In genomic region chr21:42923553-42924432, GRCh38 we compare ENCODE assay signal across 1 cellular context.
TF ChIP-seq lines count a peak whose summit lies in the region.

No MANE protein-coding gene starts in this region.

TF ChIP-seq in K562, 482 proteins besides CTCF, POLR2A, EP300 and RAD21 (continued from another document):
- TF ChIP-seq E2F1 (CRISPR knock-in tag; IDR thresholded peaks at IDR 0.05) (peak; percentile 81), FOXJ2 (tag; IDR thresholded peaks at IDR 0.05) (no peak), TRIM24 (IDR thresholded peaks at IDR 0.05) (peak; percentile 90 to 91), MCM5 (IDR thresholded peaks at IDR 0.05; ENCODE audit: low read depth) (0 out of 2 replicates have a peak, but pooled peaks have one; percentile 87), ELK1 (CRISPR knock-in tag; IDR thresholded peaks at IDR 0.05) (no peak), ZBTB5 (IDR thresholded peaks at IDR 0.05) (peak; percentile 63; the same call in 1 of the 2 replicates), HMBOX1 (IDR thresholded peaks at IDR 0.05) (peak; percentile 71; the same call in 1 of the 2 replicates), ZFX (CRISPR knock-in tag; IDR thresholded peaks at IDR 0.05) (peak; percentile 38; the same call in 1 of the 2 replicates), ATF1 (CRISPR knock-in tag; IDR thresholded peaks at IDR 0.05) (no peak), ATF1 (tag; IDR thresholded peaks at IDR 0.05) (0 out of 2 replicates have a peak, but pooled peaks have one; percentile 28), MIER1 (IDR thresholded peaks at IDR 0.05; ENCODE audit: low read depth) (peak; percentile 65; the same call in 1 of the 2 replicates), SMC3 (conservative IDR thresholded peaks at IDR 0.05; ENCODE audit: insufficient read depth, low read depth, low read length) (peak; percentile 96), PHF20 (IDR thresholded peaks at IDR 0.05; ENCODE audit: partially characterized antibody) (peak; percentile 89), LARP7 (IDR thresholded peaks at IDR 0.05) (peak; percentile 99), DMBX1 (CRISPR knock-in tag; IDR thresholded peaks at IDR 0.05; ENCODE audit: borderline replicate concordance) (peak; percentile 27; the same call in 1 of the 2 replicates), CBFA2T2 (conservative IDR thresholded peaks at IDR 0.05) (0 out of 2 replicates have a peak, but pooled peaks have one; percentile 26)
- TF ChIP-seq, protein P1, sequence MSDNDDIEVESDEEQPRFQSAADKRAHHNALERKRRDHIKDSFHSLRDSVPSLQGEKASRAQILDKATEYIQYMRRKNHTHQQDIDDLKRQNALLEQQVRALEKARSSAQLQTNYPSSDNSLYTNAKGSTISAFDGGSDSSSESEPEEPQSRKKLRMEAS (CRISPR knock-in tag; IDR thresholded peaks at IDR 0.05) = peak; percentile 76
- TF ChIP-seq, protein P2, sequence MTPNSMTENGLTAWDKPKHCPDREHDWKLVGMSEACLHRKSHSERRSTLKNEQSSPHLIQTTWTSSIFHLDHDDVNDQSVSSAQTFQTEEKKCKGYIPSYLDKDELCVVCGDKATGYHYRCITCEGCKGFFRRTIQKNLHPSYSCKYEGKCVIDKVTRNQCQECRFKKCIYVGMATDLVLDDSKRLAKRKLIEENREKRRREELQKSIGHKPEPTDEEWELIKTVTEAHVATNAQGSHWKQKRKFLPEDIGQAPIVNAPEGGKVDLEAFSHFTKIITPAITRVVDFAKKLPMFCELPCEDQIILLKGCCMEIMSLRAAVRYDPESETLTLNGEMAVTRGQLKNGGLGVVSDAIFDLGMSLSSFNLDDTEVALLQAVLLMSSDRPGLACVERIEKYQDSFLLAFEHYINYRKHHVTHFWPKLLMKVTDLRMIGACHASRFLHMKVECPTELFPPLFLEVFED (CRISPR knock-in tag; conservative IDR thresholded peaks at IDR 0.05) = peak; percentile 92
- TF ChIP-seq, protein P3, sequence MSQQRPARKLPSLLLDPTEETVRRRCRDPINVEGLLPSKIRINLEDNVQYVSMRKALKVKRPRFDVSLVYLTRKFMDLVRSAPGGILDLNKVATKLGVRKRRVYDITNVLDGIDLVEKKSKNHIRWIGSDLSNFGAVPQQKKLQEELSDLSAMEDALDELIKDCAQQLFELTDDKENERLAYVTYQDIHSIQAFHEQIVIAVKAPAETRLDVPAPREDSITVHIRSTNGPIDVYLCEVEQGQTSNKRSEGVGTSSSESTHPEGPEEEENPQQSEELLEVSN (IDR thresholded peaks at IDR 0.05; ENCODE audit: borderline replicate concordance in 1 of 2, extremely low read depth in 1 of 2, insufficient read depth in 1 of 2, insufficient read length in 1 of 2, low read depth in 1 of 2, low read length in 1 of 2, poor library complexity in 1 of 2, severe bottlenecking in 1 of 2) = peak; percentile 79 to 84
- TF ChIP-seq, protein P4, sequence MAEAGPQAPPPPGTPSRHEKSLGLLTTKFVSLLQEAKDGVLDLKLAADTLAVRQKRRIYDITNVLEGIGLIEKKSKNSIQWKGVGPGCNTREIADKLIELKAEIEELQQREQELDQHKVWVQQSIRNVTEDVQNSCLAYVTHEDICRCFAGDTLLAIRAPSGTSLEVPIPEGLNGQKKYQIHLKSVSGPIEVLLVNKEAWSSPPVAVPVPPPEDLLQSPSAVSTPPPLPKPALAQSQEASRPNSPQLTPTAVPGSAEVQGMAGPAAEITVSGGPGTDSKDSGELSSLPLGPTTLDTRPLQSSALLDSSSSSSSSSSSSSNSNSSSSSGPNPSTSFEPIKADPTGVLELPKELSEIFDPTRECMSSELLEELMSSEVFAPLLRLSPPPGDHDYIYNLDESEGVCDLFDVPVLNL (CRISPR knock-in tag; IDR thresholded peaks at IDR 0.05; ENCODE audit: low read depth) = no peak
